8 cellular contexts compared by ENCODE assay signal in genomic region chr9:127862075-127863011, GRCh38. TPM values are rescaled to one million over a fixed set of nuclear protein-coding genes. Genes with fewer than 3 reads are reported as not detected.
DNase-seq lines count a peak whose midpoint lies in the region; ATAC-seq, FAIRE-seq and TF ChIP-seq lines count a peak whose summit lies in the region.

No MANE protein-coding gene starts in this region.

- peak overlapping the region; percentile 93 for H3K27ac Mint-ChIP-seq in activated CD4-positive, alpha-beta T cell treated with anti-CD3 and anti-CD28 coated beads, Interleukin-2, amount 10 ng/mL, durations not matched to agents 7 days and 5 days

- no peak for FAIRE-seq in GM18507 (lab: Jason Lieb, UNC)

- no peak for TF ChIP-seq POLR2A in gastroesophageal sphincter (IDR thresholded peaks at IDR 0.05)

- no peaks in the 10 kb centered on the region for H3K9me3 ChIP-seq in gastroesophageal sphincter

- WGBS in gastroesophageal sphincter (ENCODE audit: low coverage in 1 of 2), 2 donors: 59 to 67% methylated on average over 2 to 3 of the region's 29 CpGs

- ATAC-seq in gastroesophageal sphincter (peak; percentile 78), HG03280 (IDR thresholded peaks at IDR 0.05; ENCODE audit: unreplicated experiment) (no peak), GM18517 (IDR thresholded peaks at IDR 0.05; ENCODE audit: unreplicated experiment) (no peak)

- CTCF ChIA-PET in activated CD4-positive, alpha-beta T cell treated with anti-CD3 and anti-CD28 coated beads, Interleukin-2, amount 10 ng/mL, durations not matched to agents 7 days and 5 days (lab: Charles Lee): interaction anchor here (0.8 to 4.8 kb wide), 8 partner anchors 8 to 128 kb away, joined by 3 to 16 read pairs (median 4); partner anchors contain the start of gene TOR2A

- H3K36me3 Mint-ChIP-seq in activated CD4-positive, alpha-beta T cell treated with anti-CD3 and anti-CD28 coated beads, Interleukin-2, amount 10 ng/mL, durations not matched to agents 7 days and 5 days (ENCODE audit: low read depth): peaks cover 10% of the 10 kb centered on the region

- peak overlapping the region; percentile 25 for H3K4me3 Mint-ChIP-seq in activated CD4-positive, alpha-beta T cell treated with anti-CD3 and anti-CD28 coated beads, Interleukin-2, amount 10 ng/mL, durations not matched to agents 7 days and 5 days

- no peaks in the 10 kb centered on the region for H3K9me3 Mint-ChIP-seq in activated CD4-positive, alpha-beta T cell treated with anti-CD3 and anti-CD28 coated beads, Interleukin-2, amount 10 ng/mL, durations not matched to agents 7 days and 5 days

- TF ChIP-seq EP300 in gastroesophageal sphincter (IDR thresholded peaks at IDR 0.05): no peak

- peak; percentile 42 for DNase-seq in GM18507 (ENCODE audit: extremely low spot score, insufficient read length, low read depth)
- peak; percentile 53 for DNase-seq in activated CD4-positive, alpha-beta T cell treated with anti-CD3 and anti-CD28 coated beads, Interleukin-2, amount 10 ng/mL, durations not matched to agents 7 days and 5 days
- DNase-seq in putamen (ENCODE audit: low spot score): peak; percentile 60
- no peak for DNase-seq in 8988T
- no peak for DNase-seq in NCI-H446 treated with DMSO at 0.1 percent for 48 hours (lab: John Stamatoyannopoulos, UW)

- peaks cover 0 to 8% of the 10 kb centered on the region in 2 donors for H3K36me3 ChIP-seq in gastroesophageal sphincter

- H3K4me1 ChIP-seq in gastroesophageal sphincter: peaks cover 0 to 57% (median 16%) of the 10 kb centered on the region in 3 donors

- peak overlapping the region in 3 of 4 donors; percentile 61 to 71 (median 68) for H3K27ac ChIP-seq in gastroesophageal sphincter

- TF ChIP-seq CTCF in gastroesophageal sphincter (IDR thresholded peaks at IDR 0.05): no peak

- peaks cover 50% of the 10 kb centered on the region for H3K4me1 Mint-ChIP-seq in activated CD4-positive, alpha-beta T cell treated with anti-CD3 and anti-CD28 coated beads, Interleukin-2, amount 10 ng/mL, durations not matched to agents 7 days and 5 days

- H3K27me3 ChIP-seq in gastroesophageal sphincter: no peaks in the 10 kb centered on the region

- POLR2A ChIA-PET in activated CD4-positive, alpha-beta T cell treated with anti-CD3 and anti-CD28 coated beads, Interleukin-2, amount 10 ng/mL, durations not matched to agents 7 days and 5 days (lab: Charles Lee): interaction anchor here (0.6 kb wide), 1 partner anchor 17 kb away, joined by 4 read pairs; no protein-coding TSS in a partner anchor

- H3K4me3 ChIP-seq in gastroesophageal sphincter: no peak overlapping the region

- peaks cover 2% of the 10 kb centered on the region for H3K27me3 Mint-ChIP-seq in activated CD4-positive, alpha-beta T cell treated with anti-CD3 and anti-CD28 coated beads, Interleukin-2, amount 10 ng/mL, durations not matched to agents 7 days and 5 days

RNA-seq across cellular contexts. Expression of gene ENG, which starts 7.9 kb away (rescaled TPM):
- 10 to 100 TPM; 17.2 to 17.3 TPM for total RNA-seq in activated CD4-positive, alpha-beta T cell treated with anti-CD3 and anti-CD28 coated beads, Interleukin-2, amount 10 ng/mL, durations not matched to agents 7 days and 5 days
- 10 to 100 TPM; 21.3 to 76.5 (median 48.0) TPM for total RNA-seq in gastroesophageal sphincter

RNA-seq across cellular contexts. Expression of gene AK1, which starts 15.1 kb away (rescaled TPM):
- total RNA-seq in activated CD4-positive, alpha-beta T cell treated with anti-CD3 and anti-CD28 coated beads, Interleukin-2, amount 10 ng/mL, durations not matched to agents 7 days and 5 days: 10 to 100 TPM; 53.7 to 62.3 TPM
- 10 to 100 TPM; 46.7 to 73.9 (median 49.7) TPM for total RNA-seq in gastroesophageal sphincter

RNA-seq across cellular contexts. Expression of gene ST6GALNAC6, which starts 37.1 kb away (rescaled TPM):
- total RNA-seq in activated CD4-positive, alpha-beta T cell treated with anti-CD3 and anti-CD28 coated beads, Interleukin-2, amount 10 ng/mL, durations not matched to agents 7 days and 5 days: 100 to 1,000 TPM; 100 to 122 TPM
- 100 to 1,000 TPM; 112 to 146 (median 132) TPM for total RNA-seq in gastroesophageal sphincter

RNA-seq across cellular contexts. Expression of gene ST6GALNAC4, which starts 54.5 kb away (rescaled TPM):
- 10 to 100 TPM; 16.8 to 22.4 TPM for total RNA-seq in activated CD4-positive, alpha-beta T cell treated with anti-CD3 and anti-CD28 coated beads, Interleukin-2, amount 10 ng/mL, durations not matched to agents 7 days and 5 days
- 10 to 100 TPM; 25.2 to 49.7 (median 31.7) TPM for total RNA-seq in gastroesophageal sphincter

RNA-seq across cellular contexts. Expression of gene FPGS, which starts 59.7 kb away (rescaled TPM):
- total RNA-seq in activated CD4-positive, alpha-beta T cell treated with anti-CD3 and anti-CD28 coated beads, Interleukin-2, amount 10 ng/mL, durations not matched to agents 7 days and 5 days: 10 to 100 TPM; 66.7 to 78.1 TPM
- 10 to 100 TPM; 42.5 to 91.4 (median 63.2) TPM for total RNA-seq in gastroesophageal sphincter

Comparison
In these comparisons a context has a peak if more than half of its experiments do, and no peak if none do; other contexts are left out.
1. DNase-seq: peak in GM18507 (single experiment), activated CD4-positive, alpha-beta T cell treated with anti-CD3 and anti-CD28 coated beads, Interleukin-2, amount 10 ng/mL, durations not matched to agents 7 days and 5 days (single experiment) and putamen (single experiment); none in 8988T (single experiment) and NCI-H446 treated with DMSO at 0.1 percent for 48 hours (single experiment).